ENCODE assay signal across 8 cellular contexts in the genomic region with DNA sequence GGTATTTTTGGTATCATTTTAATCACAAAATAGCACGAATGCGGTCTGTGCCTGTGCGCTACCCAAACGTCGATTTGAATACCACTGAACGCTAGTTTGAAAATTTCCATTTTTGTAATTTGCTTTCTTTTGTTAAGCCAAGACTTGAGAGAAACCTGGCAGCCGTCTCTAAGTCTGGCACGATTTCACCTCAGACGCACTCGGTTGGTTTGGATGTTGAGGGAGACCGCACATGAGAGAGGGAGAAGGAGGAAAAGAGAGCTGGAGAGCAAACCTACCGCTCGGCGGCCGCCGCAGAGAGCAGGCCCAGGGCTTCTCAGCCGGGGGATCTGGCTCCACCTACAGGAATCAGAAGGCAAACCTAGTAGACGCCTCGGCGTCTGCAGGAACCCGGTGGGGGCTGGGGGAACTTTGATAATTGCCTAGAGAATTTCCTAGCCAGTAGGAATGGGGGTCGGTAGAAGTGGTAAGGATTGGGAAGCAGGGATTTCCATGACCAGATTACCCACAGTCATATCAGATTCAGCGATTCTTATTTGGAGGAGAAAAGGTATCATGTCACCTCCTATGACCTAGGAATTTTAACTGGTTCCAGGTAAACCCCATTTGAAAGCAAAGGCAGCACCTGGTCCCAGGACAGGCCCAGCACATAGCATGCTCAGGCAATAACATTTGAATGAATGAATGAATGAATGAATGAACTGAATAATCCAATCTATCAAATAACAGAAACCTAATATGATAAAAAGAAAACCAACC.
DNase-seq lines count a peak whose midpoint lies in the region; ATAC-seq and TF ChIP-seq lines count a peak whose summit lies in the region.

No MANE protein-coding gene starts in this region.

- H3K27ac ChIP-seq in GM23338 (ENCODE audit: low read depth) (0 out of 2 replicates have a peak overlapping the region, but pooled peaks have one; percentile 52), lower lobe of right lung (peak overlapping the region; percentile 78)

- H4K20me1 ChIP-seq in GM23338 (replicated peaks; ENCODE audit: insufficient read depth) (no peaks in the 10 kb centered on the region), Loucy (ENCODE audit: insufficient read depth, low read length, poor library complexity, severe bottlenecking) (no peaks in the 10 kb centered on the region)

- H3K36me3 Mint-ChIP-seq in GM23338 (ENCODE audit: low read depth) = no peaks in the 10 kb centered on the region

- peaks cover 11% of the 10 kb centered on the region for H3K27me3 Mint-ChIP-seq in GM23338 (ENCODE audit: insufficient read depth, low read depth, poor library complexity)

- intact Hi-C loops in lower lobe of right lung (cut with DNase I) = no loop called here

- H3K9me2 ChIP-seq in GM23338 (ENCODE audit: insufficient read depth) (no peaks in the 10 kb centered on the region), Loucy (replicated peaks; ENCODE audit: low read depth, low read length) (no peaks in the 10 kb centered on the region)

- H3F3A ChIP-seq in GM23338 (replicated peaks; ENCODE audit: low read depth) (no peaks in the 10 kb centered on the region), Loucy (ENCODE audit: low read depth) (no peaks in the 10 kb centered on the region)

- H3K4me3 ChIP-seq in GM23338 (0 out of 2 replicates have a peak overlapping the region, but pooled peaks have one; percentile 11), Loucy (ENCODE audit: low read length, poor library complexity, severe bottlenecking) (no peak overlapping the region), choroid plexus epithelial cell (ENCODE audit: low read depth, low read length) (no peak overlapping the region), lower lobe of right lung (peak overlapping the region; percentile 40)

- peak overlapping the region; percentile 50; the same call in 1 of the 2 replicates for H3K4me2 ChIP-seq in GM23338
- H3K4me2 ChIP-seq in Loucy (ENCODE audit: low read depth, low read length, poor library complexity, severe bottlenecking) = peak overlapping the region; percentile 27

- peaks cover 29% of the 10 kb centered on the region for H3K4me1 Mint-ChIP-seq in GM23338

- H3K9ac ChIP-seq in Loucy (ENCODE audit: low read depth, low read length, poor library complexity, severe bottlenecking) = no peak overlapping the region

- TF ChIP-seq CTCF in GM23338 (conservative IDR thresholded peaks at IDR 0.05; ENCODE audit: low read depth in 2 of 2) (peak; percentile 62 to 83), Loucy (conservative IDR thresholded peaks at IDR 0.05; ENCODE audit: low read length) (peak; percentile 52), choroid plexus epithelial cell (conservative IDR thresholded peaks at IDR 0.05; ENCODE audit: low read depth, low read length) (peak; percentile 82), lower lobe of right lung (IDR thresholded peaks at IDR 0.05) (peak; percentile 70)

- peak; percentile 9 for DNase-seq in ELR (ENCODE audit: low read depth)
- peak; percentile 92 for DNase-seq in GM23338 (ENCODE audit: low spot score)
- DNase-seq in choroid plexus epithelial cell (ENCODE audit: low read depth) = peak; percentile 70
- peak; percentile 83 for DNase-seq in lower lobe of right lung
- peak; percentile 53 to 60 for DNase-seq in stimulated activated CD4-positive, alpha-beta T cell treated with anti-CD3 and anti-CD28 coated beads, Interleukin-4, amount 100 ng/mL, for 48 hours (ENCODE audit: low read depth in 2 of 2)
- no peak for DNase-seq in DMS153 (lab: John Stamatoyannopoulos, UW)

- H3K27me3 ChIP-seq in GM23338 (ENCODE audit: insufficient read depth) (no peaks in the 10 kb centered on the region), Loucy (ENCODE audit: insufficient read depth, low read length, poor library complexity, severe bottlenecking) (no peaks in the 10 kb centered on the region), lower lobe of right lung (ENCODE audit: low read depth) (no peaks in the 10 kb centered on the region)

- peaks cover 14% of the 10 kb centered on the region for H3K4me1 ChIP-seq in GM23338 (ENCODE audit: insufficient read depth)
- peaks cover 10% of the 10 kb centered on the region for H3K4me1 ChIP-seq in Loucy (ENCODE audit: insufficient read depth, low read length, poor library complexity, severe bottlenecking)
- peaks cover 16% of the 10 kb centered on the region for H3K4me1 ChIP-seq in lower lobe of right lung

- ATAC-seq in GM23338 = peak; percentile 99
- peak; percentile 85 to 91 for ATAC-seq in activated CD4-positive, CD25-positive, alpha-beta regulatory T cell treated with anti-CD3 and anti-CD28 coated beads, Interleukin-2, amount 50 U/mL, for 24 hours
- ATAC-seq in lower lobe of right lung = peak; percentile 89 to 90

- no peaks in the 10 kb centered on the region for H3K36me3 ChIP-seq in GM23338 (ENCODE audit: insufficient read depth)
- no peaks in the 10 kb centered on the region for H3K36me3 ChIP-seq in Loucy (ENCODE audit: insufficient read depth, low read length)
- H3K36me3 ChIP-seq in lower lobe of right lung = no peaks in the 10 kb centered on the region

- H3K4me3 Mint-ChIP-seq in GM23338 = peak overlapping the region; percentile 41; the same call in 1 of the 3 replicates

- peak overlapping the region; percentile 60 for H2AFZ ChIP-seq in GM23338
- peak overlapping the region; percentile 84; the same call in 1 of the 2 replicates for H2AFZ ChIP-seq in Loucy (ENCODE audit: low read length)

- H3K9me3 ChIP-seq in Loucy (ENCODE audit: insufficient read depth, low read depth, low read length) (no peaks in the 10 kb centered on the region), lower lobe of right lung (no peaks in the 10 kb centered on the region)

- no peak overlapping the region for H3K27ac Mint-ChIP-seq in GM23338

- H3K79me2 ChIP-seq in GM23338 (replicated peaks; ENCODE audit: insufficient read depth) (no peaks in the 10 kb centered on the region), Loucy (ENCODE audit: insufficient read depth, low read length) (no peaks in the 10 kb centered on the region)

- no peaks in the 10 kb centered on the region for H3K9me3 Mint-ChIP-seq in GM23338

TF ChIP-seq in GM23338, 12 proteins besides CTCF, POLR2A, EP300 and RAD21:
- TF ChIP-seq STAT1 (IDR thresholded peaks at IDR 0.05; ENCODE audit: unreplicated experiment) (no peak), ZNF331 (CRISPR knock-in tag; IDR thresholded peaks at IDR 0.05; ENCODE audit: low read depth) (0 out of 2 replicates have a peak, but pooled peaks have one; percentile 8), ZNF462 (CRISPR knock-in tag; IDR thresholded peaks at IDR 0.05) (peak; percentile 65; the same call in 1 of the 2 replicates), CREB1 (CRISPR knock-in tag; IDR thresholded peaks at IDR 0.05; ENCODE audit: low read depth) (peak; percentile 47; the same call in 1 of the 2 replicates)

Comparison
In these comparisons a context has a peak if more than half of its experiments do, and no peak if none do; other contexts are left out.
1. H3K4me3 ChIP-seq: peak in GM23338 (single experiment) and lower lobe of right lung (single experiment); none in Loucy (single experiment) and choroid plexus epithelial cell (single experiment).
2. Peak in every context shown above with its lines, with median percentiles within 50 percentile points of each other: ATAC-seq and CTCF ChIP-seq.